ENCODE assay signal across 10 cellular contexts in genomic region chr1:155969377-155969791, GRCh38. TPM values are rescaled to one million over a fixed set of nuclear protein-coding genes. Genes with fewer than 3 reads are reported as not detected.
DNase-seq lines count a peak whose midpoint lies in the region; ATAC-seq, FAIRE-seq and TF ChIP-seq lines count a peak whose summit lies in the region.
"Had no signal": no experiment of that assay in that cellular context is flagged by ENCODE, and none has a peak within 500 bp of the region (broad histone marks: within the 10 kb centered on the region; RNA-seq: fewer than 3 reads in every experiment).

No MANE protein-coding gene starts in this region.

- H3K27me3 Mint-ChIP-seq in chondrocyte (ENCODE audit: low read depth), result no peaks in the 10 kb centered on the region
- no peaks in the 10 kb centered on the region for H3K27me3 Mint-ChIP-seq in nephron (ENCODE audit: low read depth)

- peaks cover 34 to 86% of the 10 kb centered on the region in 2 experiments for H3K79me1 ChIP-seq in IMR-90 (ENCODE audit: low read depth in 1 of 2, low read length in 2 of 2)

- peak overlapping the region; percentile 83 for H2BK5ac ChIP-seq in IMR-90 (ENCODE audit: low read depth, low read length, poor library complexity, severe bottlenecking)

- FAIRE-seq in A549 (lab: Jason Lieb, UNC), result no peak

- H3K4me1 Mint-ChIP-seq in chondrocyte (ENCODE audit: low read depth), result peaks cover 69% of the 10 kb centered on the region
- H3K4me1 Mint-ChIP-seq in nephron, result peaks cover 81% of the 10 kb centered on the region

- H2AK9ac ChIP-seq in IMR-90 (replicated peaks; ENCODE audit: low read depth, low read length, poor library complexity), result peak overlapping the region; percentile 82

- no peak for TF ChIP-seq CTCF in A549 (IDR thresholded peaks at IDR 0.05)
- no peak for TF ChIP-seq CTCF in IMR-90 (conservative IDR thresholded peaks at IDR 0.05; ENCODE audit: low read depth, low read length)
- TF ChIP-seq CTCF in chondrocyte (IDR thresholded peaks at IDR 0.05), result no peak
- TF ChIP-seq CTCF in nephron (IDR thresholded peaks at IDR 0.05; ENCODE audit: unreplicated experiment in 3 of 3), result no peak
- TF ChIP-seq CTCF in PC-3 (conservative IDR thresholded peaks at IDR 0.05; ENCODE audit: low read depth, low read length), result no peak

- dilution Hi-C loops in IMR-90 (cut with HindIII; ENCODE audit: low sequenced_read_pairs, unreplicated experiment), result no loop called here

- H3K9ac ChIP-seq in IMR-90 (ENCODE audit: low read depth, low read length) (peak overlapping the region; percentile 30; the same call in 1 of the 2 replicates), PC-3 (ENCODE audit: low read length) (no peak overlapping the region)

- 90% methylated on average over 9 of the region's 9 CpGs for WGBS in A549 (ENCODE audit: missing lambda C conversion rate)
- no CpG with 5 or more reads among the region's 9 CpGs for WGBS in IMR-90 (ENCODE audit: extremely low coverage in 2 of 2, insufficient read length in 1 of 2), 2 experiments

- H3K4me2 ChIP-seq in A549, result no peak overlapping the region; the same call in 2 of the 3 replicates
- H3K4me2 ChIP-seq in IMR-90 (ENCODE audit: low read depth, low read length), result peak overlapping the region; percentile 32; the same call in 1 of the 2 replicates
- no peak overlapping the region for H3K4me2 ChIP-seq in PC-3 (ENCODE audit: low read length)

- no peak for TF ChIP-seq EP300 in A549 (IDR thresholded peaks at IDR 0.05)

- no peaks in the 10 kb centered on the region for H3K9me3 Mint-ChIP-seq in chondrocyte (ENCODE audit: low read depth)
- H3K9me3 Mint-ChIP-seq in nephron, result no peaks in the 10 kb centered on the region

- no peaks in the 10 kb centered on the region for H3F3A ChIP-seq in PC-3 (ENCODE audit: low read length, unreplicated experiment)

- H3K18ac ChIP-seq in IMR-90 (ENCODE audit: low read depth, low read length), result peak overlapping the region; percentile 46

- H3K4me3 Mint-ChIP-seq in chondrocyte (ENCODE audit: unreplicated experiment) (no peak overlapping the region), nephron (peak overlapping the region in 2 of 3 experiments; percentile 64 to 76)

- no peak overlapping the region for H2BK20ac ChIP-seq in IMR-90 (ENCODE audit: low read depth, low read length)

- no peak overlapping the region for H3K4me3 ChIP-seq in A549
- no peak overlapping the region for H3K4me3 ChIP-seq in IMR-90 (ENCODE audit: insufficient read depth, low read depth, low read length)
- no peak overlapping the region for H3K4me3 ChIP-seq in PC-3 (ENCODE audit: low read length)
- H3K4me3 ChIP-seq: SJSA1 had no signal

- H3K4me1 ChIP-seq in A549, result peaks cover 64% of the 10 kb centered on the region
- H3K4me1 ChIP-seq in IMR-90 (ENCODE audit: control insufficient read depth, insufficient read depth, low read length), result peaks cover 48% of the 10 kb centered on the region
- peaks cover 13% of the 10 kb centered on the region; the same call in 1 of the 2 replicates for H3K4me1 ChIP-seq in PC-3 (ENCODE audit: insufficient read depth, low read length)

- in situ Hi-C loops in IMR-90 (cut with MboI; ENCODE audit: low sequenced_read_pairs), result no loop called here

- H3K14ac ChIP-seq in IMR-90 (replicated peaks; ENCODE audit: low read depth, low read length), result peak overlapping the region; percentile 88; the same call in 1 of the 2 replicates

- intact Hi-C loops in IMR-90 (cut with micrococcal nuclease), result no loop called here
- intact Hi-C loops in PC-3 (cut with micrococcal nuclease), result no loop called here

- H3K56ac ChIP-seq in IMR-90 (ENCODE audit: extremely low read depth, insufficient read depth, low read length), result no peak overlapping the region

- H2BK15ac ChIP-seq in IMR-90 (ENCODE audit: low read depth, low read length), result no peak overlapping the region

- peak overlapping the region; percentile 36; the same call in 1 of the 2 replicates for H2BK120ac ChIP-seq in IMR-90 (ENCODE audit: low read depth, low read length)

- H3K9me3 ChIP-seq in A549, result no peaks in the 10 kb centered on the region
- H3K9me3 ChIP-seq in IMR-90 (ENCODE audit: control insufficient read depth, insufficient read depth, low read length), result no peaks in the 10 kb centered on the region
- H3K9me3 ChIP-seq in PC-3 (ENCODE audit: low read length), result no peaks in the 10 kb centered on the region
- H3K9me3 ChIP-seq: SJSA1 had no signal

- peak overlapping the region; percentile 76 for H3K27ac Mint-ChIP-seq in chondrocyte (ENCODE audit: unreplicated experiment)
- peak overlapping the region; percentile 91 to 95 (median 94) for H3K27ac Mint-ChIP-seq in nephron

- peak overlapping the region in 1 of 2 experiments; percentile 55; a peak in 2 of 6 replicates for H3K27ac ChIP-seq in A549
- peak overlapping the region; percentile 69 for H3K27ac ChIP-seq in IMR-90 (ENCODE audit: insufficient read depth, low read length)
- H3K27ac ChIP-seq in PC-3 (ENCODE audit: low read length), result no peak overlapping the region

- H2AK5ac ChIP-seq in IMR-90 (ENCODE audit: low read depth, low read length), result peak overlapping the region; percentile 77

- peak overlapping the region; percentile 73 for H3K4ac ChIP-seq in IMR-90 (ENCODE audit: low read depth, low read length)

- peaks cover 54% of the 10 kb centered on the region for H3K9me1 ChIP-seq in IMR-90 (ENCODE audit: insufficient read depth, low read length)

- CTCF ChIA-PET in A549 (lab: Yijun Ruan, JAX), result interaction anchor here (0.8 to 6.4 kb wide), 6 partner anchors 9 to 121 kb away, joined by 3 to 40 read pairs (median 4); partner anchors contain the start of gene ARHGEF2
- CTCF ChIA-PET in IMR-90 (lab: Yijun Ruan, JAX), result no interaction called here
- CTCF ChIA-PET in PC-3 (lab: Charles Lee), result no interaction called here

- H3K9me2 ChIP-seq in PC-3 (replicated peaks; ENCODE audit: low read length), result no peaks in the 10 kb centered on the region

- H3K27me3 ChIP-seq in IMR-90 (ENCODE audit: control insufficient read depth, insufficient read depth, low read length) (no peaks in the 10 kb centered on the region), PC-3 (ENCODE audit: low read length) (no peaks in the 10 kb centered on the region)
- H3K27me3 ChIP-seq: SJSA1 had no signal

- H3K36me3 ChIP-seq in IMR-90 (ENCODE audit: control insufficient read depth, insufficient read depth, low read length) (peaks cover 66% of the 10 kb centered on the region), PC-3 (ENCODE audit: low read depth, low read length) (peaks cover 41% of the 10 kb centered on the region)

- H4K8ac ChIP-seq in IMR-90 (ENCODE audit: low read depth in 2 of 2, low read length in 2 of 2), result peak overlapping the region; percentile 11 to 69; a peak in 2 of 4 replicates

- H3K36me3 Mint-ChIP-seq in chondrocyte (ENCODE audit: low read depth) (peaks cover 39% of the 10 kb centered on the region), nephron (ENCODE audit: low read depth) (peaks cover 40% of the 10 kb centered on the region)

- no peak for TF ChIP-seq RAD21 in A549 (conservative IDR thresholded peaks at IDR 0.05 in 1 of 2, IDR thresholded peaks at IDR 0.05 in 1 of 2)
- no peak for TF ChIP-seq RAD21 in IMR-90 (IDR thresholded peaks at IDR 0.05; ENCODE audit: low read length)

- peak overlapping the region; percentile 54 for H4K91ac ChIP-seq in IMR-90 (ENCODE audit: insufficient read depth, low read depth, low read length)

- BruUV-seq in IMR-90 (replicated peaks; lab: Mats Ljungman, UMichigan) (no TSS peak), PC-3 (replicated peaks; lab: Mats Ljungman, UMichigan) (no TSS peak)

- H4K20me1 ChIP-seq in IMR-90 (ENCODE audit: insufficient read depth, low read length) (peaks cover 97% of the 10 kb centered on the region), PC-3 (ENCODE audit: low read length) (peaks cover 8% of the 10 kb centered on the region)

- peak overlapping the region; percentile 34 for H2AFZ ChIP-seq in IMR-90 (replicated peaks; ENCODE audit: low read length, poor library complexity)
- H2AFZ ChIP-seq in PC-3 (ENCODE audit: low read length), result no peak overlapping the region

- peaks cover 64% of the 10 kb centered on the region for H3K79me2 ChIP-seq in PC-3 (ENCODE audit: low read length)

- POLR2A ChIA-PET in A549 (lab: Yijun Ruan, JAX) (no interaction called here), IMR-90 (lab: Charles Lee; ENCODE audit: unreplicated experiment) (no interaction called here), PC-3 (lab: Charles Lee; ENCODE audit: unreplicated experiment) (no interaction called here)

- TF ChIP-seq POLR2A in A549 (IDR thresholded peaks at IDR 0.05; ENCODE audit: low read length) (no peak), IMR-90 (IDR thresholded peaks at IDR 0.05; ENCODE audit: low read depth, low read length) (no peak)

- ATAC-seq in A549 (peak; percentile 9 to 11; a peak in 3 of 6 replicates), IMR-90 (ENCODE audit: low read depth) (no peak), PC-3 (no peak)

- H4K5ac ChIP-seq in IMR-90 (ENCODE audit: low read depth, low read length), result peak overlapping the region; percentile 33; the same call in 1 of the 2 replicates

- DNase-seq in A549 (ENCODE audit: low read depth in 1 of 2, low spot score in 1 of 2), result no peak
- DNase-seq in IMR-90, result no peak
- no peak for DNase-seq in chondrocyte (ENCODE audit: low spot score)
- no peak for DNase-seq in PC-3
- no peak for DNase-seq in NK-92 (lab: John Stamatoyannopoulos, UW; ENCODE audit: unreplicated experiment)
- DNase-seq in HPDE6-E6E7 (ENCODE audit: extremely low spot score), result no peak
- no peak for DNase-seq in stimulated activated CD4-positive, alpha-beta T cell treated with anti-CD3 and anti-CD28 coated beads, Interleukin-2, amount 100 ng/mL, for 48 hours
- DNase-seq: DMS79 treated with DMSO at 0.1 percent for 48 hours had no signal

- H3K23ac ChIP-seq in IMR-90 (ENCODE audit: low read depth, low read length), result peak overlapping the region; percentile 95

RNA-seq across cellular contexts. Expression of gene ARHGEF2, which starts 9.0 kb away (rescaled TPM):
- polyA plus RNA-seq in A549 (2011; rRNA removed) (67.4 and 69.1 TPM in 2 replicates), A549 (2017; fragmentation: RNase III; extraction: RNeasy Plus Mini Kit Qiagen cat#74134 plus additional on column Dnase treatment) (21.3 to 21.5 TPM (median 21.5 TPM) in 3 replicates), IMR-90 (2012; rRNA removed) (101 and 117 TPM in 2 replicates)
- 22.8 and 23.2 TPM in 2 replicates for polyA plus RNA-seq in A549 (2012; cell fraction: cytosol; rRNA removed)
- polyA plus RNA-seq in A549 (2012; cell fraction: nucleus; rRNA removed), result 66.0 and 69.8 TPM in 2 replicates
- polyA minus RNA-seq in A549 (2011; rRNA and poly(A)+ RNA removed), result 84.0 and 96.7 TPM in 2 replicates
- total RNA-seq in IMR-90 (2012; rRNA removed) (81.4 and 91.8 TPM in 2 replicates), chondrocyte (50.0 to 214 TPM (median 203 TPM) in 3 replicates), PC-3 (2014; rRNA removed) (65.9 and 70.8 TPM in 2 replicates)
- 64.3 and 78.0 TPM in 2 replicates for polyA plus RNA-seq in IMR-90 (2012; cell fraction: cytosol; rRNA removed)
- polyA plus RNA-seq in IMR-90 (2012; cell fraction: nucleus; rRNA removed; ENCODE audit: low replicate concordance), result 272 and 424 TPM in 2 replicates

RNA-seq across cellular contexts. Expression of gene RXFP4, which starts 27.9 kb away (rescaled TPM):
- polyA plus RNA-seq in A549 (2011; rRNA removed), result 0.12 TPM in 1 of 2 replicates, not detected in the other
- polyA plus RNA-seq in A549 (2012; cell fraction: cytosol; rRNA removed), result 0.03 and 0.05 TPM in 2 replicates
- 0.07 TPM in 1 of 2 replicates, not detected in the other for polyA plus RNA-seq in A549 (2012; cell fraction: nucleus; rRNA removed)
- 0.06 TPM in 1 of 3 replicates, not detected in the others for polyA plus RNA-seq in A549 (2017; fragmentation: RNase III; extraction: RNeasy Plus Mini Kit Qiagen cat#74134 plus additional on column Dnase treatment)
- not detected in 2 replicates for polyA minus RNA-seq in A549 (2011; rRNA and poly(A)+ RNA removed)
- not detected in 2 replicates for total RNA-seq in IMR-90 (2012; rRNA removed)
- not detected in 2 replicates for polyA plus RNA-seq in IMR-90 (2012; rRNA removed)
- polyA plus RNA-seq in IMR-90 (2012; cell fraction: cytosol; rRNA removed), result not detected in 2 replicates
- polyA plus RNA-seq in IMR-90 (2012; cell fraction: nucleus; rRNA removed; ENCODE audit: low replicate concordance), result 0.07 TPM in 1 of 2 replicates, not detected in the other
- total RNA-seq in chondrocyte, result not detected in 3 replicates
- not detected in 2 replicates for total RNA-seq in PC-3 (2014; rRNA removed)
- total RNA-seq: SJSA1 had no signal

RNA-seq across cellular contexts. Expression of gene KHDC4, which starts 35.2 kb away (rescaled TPM):
- polyA plus RNA-seq in A549 (2011; rRNA removed) (69.9 and 72.3 TPM in 2 replicates), A549 (2017; fragmentation: RNase III; extraction: RNeasy Plus Mini Kit Qiagen cat#74134 plus additional on column Dnase treatment) (35.7 to 37.9 TPM (median 37.7 TPM) in 3 replicates), IMR-90 (2012; rRNA removed) (23.4 and 29.9 TPM in 2 replicates)
- 22.6 and 30.2 TPM in 2 replicates for polyA plus RNA-seq in A549 (2012; cell fraction: cytosol; rRNA removed)
- polyA plus RNA-seq in A549 (2012; cell fraction: nucleus; rRNA removed), result 52.1 and 67.4 TPM in 2 replicates
- 58.0 and 90.2 TPM in 2 replicates for polyA minus RNA-seq in A549 (2011; rRNA and poly(A)+ RNA removed)
- total RNA-seq in IMR-90 (2012; rRNA removed) (22.5 and 28.0 TPM in 2 replicates), chondrocyte (32.3 to 43.2 TPM (median 35.2 TPM) in 3 replicates), PC-3 (2014; rRNA removed) (63.4 and 64.4 TPM in 2 replicates)
- 9.3 and 11.6 TPM in 2 replicates for polyA plus RNA-seq in IMR-90 (2012; cell fraction: cytosol; rRNA removed)
- 59.4 and 172 TPM in 2 replicates for polyA plus RNA-seq in IMR-90 (2012; cell fraction: nucleus; rRNA removed; ENCODE audit: low replicate concordance)

RNA-seq across cellular contexts. Expression of gene SSR2, which starts 51.4 kb away (rescaled TPM):
- polyA plus RNA-seq in A549 (2011; rRNA removed), result 382 and 581 TPM in 2 replicates
- 298 and 314 TPM in 2 replicates for polyA plus RNA-seq in A549 (2012; cell fraction: cytosol; rRNA removed)
- 230 and 535 TPM in 2 replicates for polyA plus RNA-seq in A549 (2012; cell fraction: nucleus; rRNA removed)
- 255 to 266 TPM (median 261 TPM) in 3 replicates for polyA plus RNA-seq in A549 (2017; fragmentation: RNase III; extraction: RNeasy Plus Mini Kit Qiagen cat#74134 plus additional on column Dnase treatment)
- polyA minus RNA-seq in A549 (2011; rRNA and poly(A)+ RNA removed), result 225 and 325 TPM in 2 replicates
- 553 and 927 TPM in 2 replicates for total RNA-seq in IMR-90 (2012; rRNA removed)
- polyA plus RNA-seq in IMR-90 (2012; rRNA removed), result 952 and 1,264 TPM in 2 replicates
- polyA plus RNA-seq in IMR-90 (2012; cell fraction: cytosol; rRNA removed), result 935 and 1,213 TPM in 2 replicates
- polyA plus RNA-seq in IMR-90 (2012; cell fraction: nucleus; rRNA removed; ENCODE audit: low replicate concordance), result 229 and 499 TPM in 2 replicates
- total RNA-seq in chondrocyte, result 233 to 257 TPM (median 238 TPM) in 3 replicates
- total RNA-seq in PC-3 (2014; rRNA removed), result 282 and 293 TPM in 2 replicates

RNA-seq across cellular contexts. Expression of gene RIT1, which starts 58.2 kb away (rescaled TPM):
- polyA plus RNA-seq in A549 (2011; rRNA removed), result 48.1 and 51.9 TPM in 2 replicates
- polyA plus RNA-seq in A549 (2012; cell fraction: cytosol; rRNA removed), result 16.8 and 17.2 TPM in 2 replicates
- 10.3 and 14.4 TPM in 2 replicates for polyA plus RNA-seq in A549 (2012; cell fraction: nucleus; rRNA removed)
- polyA plus RNA-seq in A549 (2017; fragmentation: RNase III; extraction: RNeasy Plus Mini Kit Qiagen cat#74134 plus additional on column Dnase treatment), result 19.2 to 23.6 TPM (median 20.4 TPM) in 3 replicates
- polyA minus RNA-seq in A549 (2011; rRNA and poly(A)+ RNA removed), result 30.5 and 44.6 TPM in 2 replicates
- total RNA-seq in IMR-90 (2012; rRNA removed), result 46.8 and 52.2 TPM in 2 replicates
- polyA plus RNA-seq in IMR-90 (2012; rRNA removed), result 26.2 and 29.6 TPM in 2 replicates
- 8.5 and 14.4 TPM in 2 replicates for polyA plus RNA-seq in IMR-90 (2012; cell fraction: cytosol; rRNA removed)
- polyA plus RNA-seq in IMR-90 (2012; cell fraction: nucleus; rRNA removed; ENCODE audit: low replicate concordance), result 5.5 and 26.8 TPM in 2 replicates
- total RNA-seq in chondrocyte, result 39.8 to 52.2 TPM (median 51.4 TPM) in 3 replicates
- 14.7 and 18.8 TPM in 2 replicates for total RNA-seq in PC-3 (2014; rRNA removed)

Comparison
In these comparisons a context has a peak if more than half of its experiments do, and no peak if none do; other contexts are left out.
1. ATAC-seq: peak in A549 (2 of 2); none in IMR-90 (single experiment) and PC-3 (single experiment).